ENCODE assay signal across 9 cellular contexts in the genomic region with DNA sequence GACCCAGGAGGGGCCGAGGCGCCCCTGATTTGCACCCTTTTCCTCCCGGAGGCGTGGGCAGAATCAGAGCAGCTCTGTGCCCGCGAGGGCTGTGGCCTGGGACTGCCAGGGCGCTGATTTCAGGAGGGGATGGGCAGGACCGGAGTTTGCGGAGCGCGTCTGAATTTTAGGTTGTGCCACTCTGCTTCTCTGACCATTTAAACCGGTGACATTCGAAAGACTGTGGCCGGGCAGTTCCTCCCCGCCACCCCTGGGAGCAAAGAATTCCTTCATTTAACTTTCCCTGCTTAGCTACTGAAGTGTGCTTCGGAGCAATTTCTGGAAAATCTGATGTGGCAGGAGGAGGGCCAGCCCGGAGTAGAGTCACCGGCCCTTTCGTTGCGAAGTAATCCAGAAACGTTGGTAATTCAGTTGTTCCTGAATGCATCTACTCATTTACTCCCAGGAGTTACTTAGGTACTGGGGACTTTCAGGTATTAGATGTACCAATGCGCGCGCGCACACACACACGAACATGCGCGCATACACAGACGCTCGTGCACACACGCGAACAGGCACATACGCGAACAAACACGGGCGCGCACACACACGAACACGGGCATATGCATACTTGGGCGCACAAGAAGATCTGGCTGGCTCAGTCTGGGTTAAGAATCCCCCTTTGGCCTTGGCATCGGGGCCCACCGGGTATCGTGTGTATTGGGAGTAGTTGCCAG. TPM values are rescaled to one million over a fixed set of nuclear protein-coding genes. Genes with fewer than 3 reads are reported as not detected.
DNase-seq lines count a peak whose midpoint lies in the region; ATAC-seq, FAIRE-seq and TF ChIP-seq lines count a peak whose summit lies in the region.
"Had no signal": no experiment of that assay in that cellular context is flagged by ENCODE, and none has a peak within 500 bp of the region (broad histone marks: within the 10 kb centered on the region; RNA-seq: fewer than 3 reads in every experiment).

No MANE protein-coding gene starts in this region.

- H3K9me3 ChIP-seq in MG63 (no peaks in the 10 kb centered on the region), left ventricle myocardium inferior (replicated peaks) (no peaks in the 10 kb centered on the region), pancreas (no peaks in the 10 kb centered on the region)

- H3K4me1 ChIP-seq in left ventricle myocardium inferior (peaks cover 19% of the 10 kb centered on the region), pancreas (no peaks in the 10 kb centered on the region)

- H3K9me3 Mint-ChIP-seq in activated naive CD8-positive, alpha-beta T cell treated with anti-CD3 and anti-CD28 coated beads, Interleukin-2, amount 50 U/mL, for 24 hours: no peaks in the 10 kb centered on the region

- no peak for FAIRE-seq in pancreas (lab: Jason Lieb, UNC)

- no peaks in the 10 kb centered on the region for H3K36me3 Mint-ChIP-seq in activated naive CD8-positive, alpha-beta T cell treated with anti-CD3 and anti-CD28 coated beads, Interleukin-2, amount 50 U/mL, for 24 hours (ENCODE audit: low read depth)

- peaks cover 45% of the 10 kb centered on the region for H3K27me3 Mint-ChIP-seq in activated naive CD8-positive, alpha-beta T cell treated with anti-CD3 and anti-CD28 coated beads, Interleukin-2, amount 50 U/mL, for 24 hours

- H3K36me3 ChIP-seq in MG63: no peaks in the 10 kb centered on the region
- H3K36me3 ChIP-seq in left ventricle myocardium inferior: no peaks in the 10 kb centered on the region
- H3K36me3 ChIP-seq in pancreas: no peaks in the 10 kb centered on the region

- TF ChIP-seq CTCF in left ventricle myocardium inferior (IDR thresholded peaks at IDR 0.05; ENCODE audit: borderline replicate concordance): no peak
- no peak for TF ChIP-seq CTCF in pancreas (IDR thresholded peaks at IDR 0.05)

- H3K27ac ChIP-seq in left ventricle myocardium inferior (replicated peaks) (peak overlapping the region; percentile 63), pancreas (peak overlapping the region in 3 of 4 donors; percentile 38 to 68 (median 59))

- H3K4me3 ChIP-seq in MG63: peak overlapping the region; percentile 50
- peak overlapping the region; percentile 77 for H3K4me3 ChIP-seq in left ventricle myocardium inferior
- peak overlapping the region; percentile 39 to 66 (median 47) for H3K4me3 ChIP-seq in pancreas

- peaks cover 5% of the 10 kb centered on the region for H3K4me1 Mint-ChIP-seq in activated naive CD8-positive, alpha-beta T cell treated with anti-CD3 and anti-CD28 coated beads, Interleukin-2, amount 50 U/mL, for 24 hours

- ATAC-seq in activated naive CD8-positive, alpha-beta T cell treated with anti-CD3 and anti-CD28 coated beads, Interleukin-2, amount 50 U/mL, for 24 hours: no peak
- peak in 3 of 4 donors; percentile 72 to 81 (median 74) for ATAC-seq in pancreas

- H3K27me3 ChIP-seq in MG63 (peaks cover 3% of the 10 kb centered on the region), left ventricle myocardium inferior (ENCODE audit: low read depth) (peaks cover 72% of the 10 kb centered on the region), pancreas (peaks cover 0 to 4% (median 0%) of the 10 kb centered on the region in 4 donors)

- 1 to 2% methylated on average over 42 to 43 of the region's 43 CpGs for WGBS in pancreas, 2 donors

- H3K4me3 Mint-ChIP-seq in activated naive CD8-positive, alpha-beta T cell treated with anti-CD3 and anti-CD28 coated beads, Interleukin-2, amount 50 U/mL, for 24 hours: peak overlapping the region; percentile 69

- H3K27ac Mint-ChIP-seq in activated naive CD8-positive, alpha-beta T cell treated with anti-CD3 and anti-CD28 coated beads, Interleukin-2, amount 50 U/mL, for 24 hours: no peak overlapping the region

- intact Hi-C loops in left ventricle myocardium inferior (cut with micrococcal nuclease): no loop called here
- intact Hi-C loops in pancreas (cut with DNase I): no loop called here

- peak; percentile 50 for DNase-seq in EL
- peak; percentile 54 for DNase-seq in MG63
- DNase-seq in activated naive CD8-positive, alpha-beta T cell treated with anti-CD3 and anti-CD28 coated beads, Interleukin-2, amount 50 U/mL, for 24 hours: peak; percentile 14
- peak; percentile 45 for DNase-seq in left ventricle myocardium inferior
- DNase-seq in pancreas: peak in 2 of 6 donors; percentile 33 to 58
- no peak for DNase-seq in COLO829 (ENCODE audit: low spot score)
- DNase-seq in NCI-H128 (lab: John Stamatoyannopoulos, UW; ENCODE audit: unreplicated experiment): no peak
- DNase-seq in OCI-M1 (lab: John Stamatoyannopoulos, UW): no peak

RNA-seq across cellular contexts. Expression of a gene that starts 0.6 kb away (rescaled TPM):
- not detected in 2 replicates for total RNA-seq in MG63 (2014; rRNA removed; shearing (Covaris generic); ENCODE audit: low replicate concordance)
- total RNA-seq in left ventricle myocardium inferior (0.36 TPM), pancreas (under 1 TPM in 5 of 6 donors, not detected in 1; 0.03 to 0.81 (median 0.40) TPM)
- under 1 TPM; 0.08 to 0.56 TPM for polyA plus RNA-seq in pancreas
- total RNA-seq: SK-MEL-5 had no signal

RNA-seq across cellular contexts. Expression of a gene that starts 42.5 kb away (rescaled TPM):
- total RNA-seq in MG63 (2014; rRNA removed; shearing (Covaris generic); ENCODE audit: low replicate concordance): 19.2 and 23.5 TPM in 2 replicates
- total RNA-seq in left ventricle myocardium inferior (17.3 TPM), pancreas (10 to 100 TPM in 1 of 6 donors, 1 to 10 TPM in 5; 6.4 to 10.4 (median 7.1) TPM)
- polyA plus RNA-seq in pancreas: 10 to 100 TPM; 12.1 to 13.5 TPM

Comparison
In these comparisons a context has a peak if more than half of its experiments do, and no peak if none do; other contexts are left out.
1. DNase-seq: peak in EL (single experiment), MG63 (single experiment), activated naive CD8-positive, alpha-beta T cell treated with anti-CD3 and anti-CD28 coated beads, Interleukin-2, amount 50 U/mL, for 24 hours (single experiment) and left ventricle myocardium inferior (single experiment); none in COLO829 (single experiment), NCI-H128 (single experiment) and OCI-M1 (single experiment).
2. Peak in every context shown above with its lines, with median percentiles within 50 percentile points of each other: H3K4me3 ChIP-seq.